ENCODE assay signal across 13 cellular contexts in the genomic region with DNA sequence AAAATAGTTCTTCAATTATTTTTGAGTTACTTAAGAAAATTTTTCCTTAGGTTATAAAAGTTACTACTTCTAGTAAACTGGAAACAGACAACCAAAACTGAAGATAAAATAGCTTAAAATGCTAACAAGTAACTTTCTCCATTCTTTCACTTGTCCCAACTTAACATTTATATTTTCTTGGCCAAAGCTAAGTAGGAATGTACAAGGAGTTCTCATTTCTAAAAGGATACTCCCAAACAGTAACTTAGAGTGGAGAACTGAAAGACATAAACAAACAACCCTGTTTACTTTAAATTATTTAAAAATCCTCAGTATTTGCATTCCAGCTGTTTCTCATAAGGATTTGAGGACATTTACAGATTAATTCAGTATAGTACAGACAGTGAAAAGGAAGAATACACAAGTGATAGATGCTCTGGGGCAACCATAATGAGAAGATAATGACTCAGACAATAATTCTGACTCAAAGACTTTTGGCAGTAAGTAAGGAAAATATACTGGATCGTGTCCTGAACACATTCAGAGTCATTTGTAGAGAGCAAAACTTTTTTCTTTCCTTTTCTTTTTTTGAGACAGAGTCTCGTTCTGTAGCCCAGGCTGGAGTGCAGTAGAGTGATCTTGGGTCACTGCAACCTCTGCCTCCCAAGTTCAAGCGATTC. TPM values are rescaled to one million over a fixed set of nuclear protein-coding genes. Genes with fewer than 3 reads are reported as not detected.
A peak's percentile ranks its signal among the peaks of the same experiment; 100 is the strongest.
DNase-seq lines count a peak whose midpoint lies in the region; ATAC-seq, FAIRE-seq and TF ChIP-seq lines count a peak whose summit lies in the region.
"Had no signal": no experiment of that assay in that cellular context is flagged by ENCODE, and none has a peak within 500 bp of the region (broad histone marks: within the 10 kb centered on the region; RNA-seq: fewer than 3 reads in every experiment).

No MANE protein-coding gene starts in this region.

- no peak for TF ChIP-seq EP300 in suprapubic skin (IDR thresholded peaks at IDR 0.05)

- peaks cover 33% of the 10 kb centered on the region for H3K4me1 ChIP-seq in suprapubic skin
- H3K4me1 ChIP-seq: right lobe of liver had no signal

- DNase-seq in LHCN-M2 (ENCODE audit: low read depth) (peak; percentile 74), chondrocyte (ENCODE audit: low spot score) (no peak), iris pigment epithelial cell (ENCODE audit: low read depth) (peak; percentile 78), suprapubic skin (ENCODE audit: low spot score in 2 of 2) (no peak), glutamatergic neuron (no peak), D721Med (ENCODE audit: insufficient read length, low spot score) (no peak)
- DNase-seq: activated CD4-positive, alpha-beta memory T cell treated with anti-CD3 and anti-CD28 coated beads, Interleukin-2, amount 10 ng/mL, durations not matched to agents 7 days and 5 days; NCI-H446; right lobe of liver had no signal

- H3K36me3 ChIP-seq in suprapubic skin: peaks cover 3% of the 10 kb centered on the region

- H3K4me3 Mint-ChIP-seq in chondrocyte (ENCODE audit: unreplicated experiment) (peak overlapping the region; percentile 10), glutamatergic neuron (ENCODE audit: unreplicated experiment) (no peak overlapping the region)
- H3K4me3 Mint-ChIP-seq: activated CD4-positive, alpha-beta memory T cell treated with anti-CD3 and anti-CD28 coated beads, Interleukin-2, amount 10 ng/mL, durations not matched to agents 7 days and 5 days; activated naive CD8-positive, alpha-beta T cell had no signal

- H3K27ac Mint-ChIP-seq in chondrocyte (ENCODE audit: unreplicated experiment): peak overlapping the region; percentile 82
- H3K27ac Mint-ChIP-seq in glutamatergic neuron (ENCODE audit: unreplicated experiment): no peak overlapping the region
- H3K27ac Mint-ChIP-seq: activated CD4-positive, alpha-beta memory T cell treated with anti-CD3 and anti-CD28 coated beads, Interleukin-2, amount 10 ng/mL, durations not matched to agents 7 days and 5 days; activated naive CD8-positive, alpha-beta T cell had no signal

- peak overlapping the region; percentile 34 for H3K27ac ChIP-seq in suprapubic skin
- H3K27ac ChIP-seq: right lobe of liver had no signal

- no peaks in the 10 kb centered on the region for H3K9me3 ChIP-seq in suprapubic skin
- H3K9me3 ChIP-seq: right lobe of liver had no signal

- no peaks in the 10 kb centered on the region for H3K27me3 ChIP-seq in suprapubic skin
- H3K27me3 ChIP-seq: right lobe of liver had no signal

- H3K36me3 Mint-ChIP-seq in chondrocyte (ENCODE audit: low read depth): peaks cover 7% of the 10 kb centered on the region
- H3K36me3 Mint-ChIP-seq in glutamatergic neuron (ENCODE audit: unreplicated experiment): no peaks in the 10 kb centered on the region

- no peak for TF ChIP-seq POLR2A in suprapubic skin (IDR thresholded peaks at IDR 0.05)

- H3K27me3 Mint-ChIP-seq in chondrocyte (ENCODE audit: low read depth): no peaks in the 10 kb centered on the region
- H3K27me3 Mint-ChIP-seq in glutamatergic neuron (ENCODE audit: unreplicated experiment): no peaks in the 10 kb centered on the region
- H3K27me3 Mint-ChIP-seq: activated CD4-positive, alpha-beta memory T cell treated with anti-CD3 and anti-CD28 coated beads, Interleukin-2, amount 10 ng/mL, durations not matched to agents 7 days and 5 days; activated naive CD8-positive, alpha-beta T cell had no signal

- FAIRE-seq in D721Med (lab: Jason Lieb, UNC): no peak
- FAIRE-seq: H1 had no signal

- H3K9me3 Mint-ChIP-seq in chondrocyte (ENCODE audit: low read depth): no peaks in the 10 kb centered on the region
- no peaks in the 10 kb centered on the region for H3K9me3 Mint-ChIP-seq in glutamatergic neuron (ENCODE audit: unreplicated experiment)
- H3K9me3 Mint-ChIP-seq: activated CD4-positive, alpha-beta memory T cell treated with anti-CD3 and anti-CD28 coated beads, Interleukin-2, amount 10 ng/mL, durations not matched to agents 7 days and 5 days had no signal

- H3K4me1 Mint-ChIP-seq in chondrocyte (ENCODE audit: low read depth) (peaks cover 56% of the 10 kb centered on the region), glutamatergic neuron (ENCODE audit: low read depth, unreplicated experiment) (no peaks in the 10 kb centered on the region)

- TF ChIP-seq CTCF in chondrocyte (IDR thresholded peaks at IDR 0.05) (no peak), suprapubic skin (IDR thresholded peaks at IDR 0.05) (no peak), glutamatergic neuron (IDR thresholded peaks at IDR 0.05; ENCODE audit: partially characterized antibody, unreplicated experiment) (no peak), D721Med (IDR thresholded peaks at IDR 0.05; ENCODE audit: insufficient read depth, missing control alignments) (no peak)

- 19% methylated on average over 3 of the region's 3 CpGs for WGBS in suprapubic skin

- no peak overlapping the region for H3K4me3 ChIP-seq in suprapubic skin
- H3K4me3 ChIP-seq: right lobe of liver had no signal

- ATAC-seq in GM21529 (IDR thresholded peaks at IDR 0.05; ENCODE audit: unreplicated experiment) (no peak), HG02981 (IDR thresholded peaks at IDR 0.05; ENCODE audit: unreplicated experiment) (no peak)

RNA-seq across cellular contexts. Expression of a gene that starts 29.2 kb away (rescaled TPM):
- 3,230 and 3,804 TPM in 2 replicates for total RNA-seq in LHCN-M2 (2014; rRNA removed)
- 7,075 TPM for polyA plus RNA-seq in LHCN-M2 (2012)
- total RNA-seq in chondrocyte: 2,649 to 2,819 TPM (median 2,779 TPM) in 3 replicates
- 1,000 to 10,000 TPM; 1,379 to 1,734 (median 1,554) TPM for total RNA-seq in suprapubic skin
- total RNA-seq in glutamatergic neuron (ENCODE audit: unreplicated experiment): 925 TPM

RNA-seq across cellular contexts. Expression of a gene that starts 51.9 kb away (rescaled TPM):
- total RNA-seq in LHCN-M2 (2014; rRNA removed): 16.4 and 20.0 TPM in 2 replicates
- polyA plus RNA-seq in LHCN-M2 (2012): 9.4 TPM
- 32.1 to 42.8 TPM (median 37.3 TPM) in 3 replicates for total RNA-seq in chondrocyte
- total RNA-seq in suprapubic skin: 10 to 100 TPM; 11.9 to 35.2 (median 27.2) TPM
- total RNA-seq in glutamatergic neuron (ENCODE audit: unreplicated experiment): 53.9 TPM

Comparison
In these comparisons a context has a peak if more than half of its experiments do, and no peak if none do; other contexts are left out.
1. DNase-seq: peak in LHCN-M2 (single experiment) and iris pigment epithelial cell (single experiment); none in chondrocyte (single experiment), suprapubic skin (0 of 2), glutamatergic neuron (single experiment) and D721Med (single experiment).